Comparison of ENCODE assay signal across 1 cellular context in genomic region chr10:120850911-120851865, GRCh38.
A peak's percentile ranks its signal among the peaks of the same experiment; 100 is the strongest.
TF ChIP-seq lines count a peak whose summit lies in the region.

TSS of gene WDR11 (plus strand) at chr10:120851362. CDS start at chr10:120851421, 59 bp downstream.

TF ChIP-seq in K562, 482 proteins besides CTCF, POLR2A, EP300 and RAD21 (continued from another document and continues in another):
- TF ChIP-seq, protein P1, sequence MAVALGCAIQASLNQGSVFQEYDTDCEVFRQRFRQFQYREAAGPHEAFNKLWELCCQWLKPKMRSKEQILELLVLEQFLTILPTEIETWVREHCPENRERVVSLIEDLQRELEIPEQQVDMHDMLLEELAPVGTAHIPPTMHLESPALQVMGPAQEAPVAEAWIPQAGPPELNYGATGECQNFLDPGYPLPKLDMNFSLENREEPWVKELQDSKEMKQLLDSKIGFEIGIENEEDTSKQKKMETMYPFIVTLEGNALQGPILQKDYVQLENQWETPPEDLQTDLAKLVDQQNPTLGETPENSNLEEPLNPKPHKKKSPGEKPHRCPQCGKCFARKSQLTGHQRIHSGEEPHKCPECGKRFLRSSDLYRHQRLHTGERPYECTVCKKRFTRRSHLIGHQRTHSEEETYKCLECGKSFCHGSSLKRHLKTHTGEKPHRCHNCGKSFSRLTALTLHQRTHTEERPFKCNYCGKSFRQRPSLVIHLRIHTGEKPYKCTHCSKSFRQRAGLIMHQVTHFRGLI (CRISPR knock-in tag; IDR thresholded peaks at IDR 0.05) = no peak
- TF ChIP-seq HDAC2 (IDR thresholded peaks at IDR 0.05) = 0 out of 2 replicates have a peak, but pooled peaks have one; percentile 10
- TF ChIP-seq MAFK (IDR thresholded peaks at IDR 0.05; ENCODE audit: low read length) = no peak
- no peak for TF ChIP-seq PRPF4 (IDR thresholded peaks at IDR 0.05; ENCODE audit: insufficient read depth, low read depth, low read length, poor library complexity, severe bottlenecking)
- no peak for TF ChIP-seq ZNF253 (CRISPR knock-in tag; conservative IDR thresholded peaks at IDR 0.05)
- TF ChIP-seq ZNF589 (CRISPR knock-in tag; IDR thresholded peaks at IDR 0.05; ENCODE audit: low read depth) = no peak
- TF ChIP-seq, protein P2, sequence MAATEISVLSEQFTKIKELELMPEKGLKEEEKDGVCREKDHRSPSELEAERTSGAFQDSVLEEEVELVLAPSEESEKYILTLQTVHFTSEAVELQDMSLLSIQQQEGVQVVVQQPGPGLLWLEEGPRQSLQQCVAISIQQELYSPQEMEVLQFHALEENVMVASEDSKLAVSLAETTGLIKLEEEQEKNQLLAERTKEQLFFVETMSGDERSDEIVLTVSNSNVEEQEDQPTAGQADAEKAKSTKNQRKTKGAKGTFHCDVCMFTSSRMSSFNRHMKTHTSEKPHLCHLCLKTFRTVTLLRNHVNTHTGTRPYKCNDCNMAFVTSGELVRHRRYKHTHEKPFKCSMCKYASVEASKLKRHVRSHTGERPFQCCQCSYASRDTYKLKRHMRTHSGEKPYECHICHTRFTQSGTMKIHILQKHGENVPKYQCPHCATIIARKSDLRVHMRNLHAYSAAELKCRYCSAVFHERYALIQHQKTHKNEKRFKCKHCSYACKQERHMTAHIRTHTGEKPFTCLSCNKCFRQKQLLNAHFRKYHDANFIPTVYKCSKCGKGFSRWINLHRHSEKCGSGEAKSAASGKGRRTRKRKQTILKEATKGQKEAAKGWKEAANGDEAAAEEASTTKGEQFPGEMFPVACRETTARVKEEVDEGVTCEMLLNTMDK (IDR thresholded peaks at IDR 0.05; ENCODE audit: borderline replicate concordance, insufficient read depth, low read depth, low read length, poor library complexity, severe bottlenecking) = no peak
- TF ChIP-seq, protein P3, sequence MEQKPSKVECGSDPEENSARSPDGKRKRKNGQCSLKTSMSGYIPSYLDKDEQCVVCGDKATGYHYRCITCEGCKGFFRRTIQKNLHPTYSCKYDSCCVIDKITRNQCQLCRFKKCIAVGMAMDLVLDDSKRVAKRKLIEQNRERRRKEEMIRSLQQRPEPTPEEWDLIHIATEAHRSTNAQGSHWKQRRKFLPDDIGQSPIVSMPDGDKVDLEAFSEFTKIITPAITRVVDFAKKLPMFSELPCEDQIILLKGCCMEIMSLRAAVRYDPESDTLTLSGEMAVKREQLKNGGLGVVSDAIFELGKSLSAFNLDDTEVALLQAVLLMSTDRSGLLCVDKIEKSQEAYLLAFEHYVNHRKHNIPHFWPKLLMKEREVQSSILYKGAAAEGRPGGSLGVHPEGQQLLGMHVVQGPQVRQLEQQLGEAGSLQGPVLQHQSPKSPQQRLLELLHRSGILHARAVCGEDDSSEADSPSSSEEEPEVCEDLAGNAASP (IDR thresholded peaks at IDR 0.05) = no peak
- TF ChIP-seq MYBL2 (IDR thresholded peaks at IDR 0.05; ENCODE audit: low read depth) = peak; percentile 31; the same call in 1 of the 2 replicates
- no peak for TF ChIP-seq MYBL2 (CRISPR knock-in tag; IDR thresholded peaks at IDR 0.05; ENCODE audit: borderline replicate concordance)
- no peak for TF ChIP-seq DDX20 (tag; IDR thresholded peaks at IDR 0.05; ENCODE audit: low read depth)
- peak; percentile 60 for TF ChIP-seq ZNF512 (tag; IDR thresholded peaks at IDR 0.05)
- 0 out of 2 replicates have a peak, but pooled peaks have one; percentile 22 for TF ChIP-seq ZNF384 (IDR thresholded peaks at IDR 0.05; ENCODE audit: low read depth, low read length)
- TF ChIP-seq FOXJ2 (tag; IDR thresholded peaks at IDR 0.05) = no peak
- TF ChIP-seq SNIP1 (IDR thresholded peaks at IDR 0.05; ENCODE audit: low read depth) = no peak
- peak; percentile 90 for TF ChIP-seq ZFX (CRISPR knock-in tag; IDR thresholded peaks at IDR 0.05)
- TF ChIP-seq KLF1 (tag; IDR thresholded peaks at IDR 0.05) = no peak
- no peak for TF ChIP-seq MEIS2 (IDR thresholded peaks at IDR 0.05; ENCODE audit: partially characterized antibody)
- TF ChIP-seq ZNF175 (CRISPR knock-in tag; IDR thresholded peaks at IDR 0.05; ENCODE audit: low read depth) = peak; percentile 74; the same call in 1 of the 2 replicates
- TF ChIP-seq ELF1 (tag; IDR thresholded peaks at IDR 0.05) = peak; percentile 94
- TF ChIP-seq XRCC5 (IDR thresholded peaks at IDR 0.05; ENCODE audit: low read depth, low read length) = peak; percentile 82; the same call in 1 of the 2 replicates
- peak; percentile 33; the same call in 1 of the 2 replicates for TF ChIP-seq NFIC (IDR thresholded peaks at IDR 0.05)
- no peak for TF ChIP-seq TAF15 (IDR thresholded peaks at IDR 0.05; ENCODE audit: low read depth, low read length)
- TF ChIP-seq JUND (IDR thresholded peaks at IDR 0.05; ENCODE audit: borderline replicate concordance, low read depth, low read length) = peak; percentile 58; the same call in 1 of the 2 replicates
- peak; percentile 24; the same call in 1 of the 3 replicates for TF ChIP-seq JUND (tag; IDR thresholded peaks at IDR 0.05; ENCODE audit: borderline replicate concordance, low read depth, low read length)
- 0 out of 4 replicates have a peak, but pooled peaks of 1 of the 2 experiments have one; percentile 25 for TF ChIP-seq NONO (IDR thresholded peaks at IDR 0.05; ENCODE audit: low read depth in 2 of 2, low read length in 1 of 2)
- peak; percentile 92 for TF ChIP-seq SIN3B (IDR thresholded peaks at IDR 0.05; ENCODE audit: low read depth)
- no peak for TF ChIP-seq TFAM (CRISPR knock-in tag; conservative IDR thresholded peaks at IDR 0.05)
- TF ChIP-seq, protein P4, sequence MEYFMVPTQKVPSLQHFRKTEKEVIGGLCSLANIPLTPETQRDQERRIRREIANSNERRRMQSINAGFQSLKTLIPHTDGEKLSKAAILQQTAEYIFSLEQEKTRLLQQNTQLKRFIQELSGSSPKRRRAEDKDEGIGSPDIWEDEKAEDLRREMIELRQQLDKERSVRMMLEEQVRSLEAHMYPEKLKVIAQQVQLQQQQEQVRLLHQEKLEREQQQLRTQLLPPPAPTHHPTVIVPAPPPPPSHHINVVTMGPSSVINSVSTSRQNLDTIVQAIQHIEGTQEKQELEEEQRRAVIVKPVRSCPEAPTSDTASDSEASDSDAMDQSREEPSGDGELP (CRISPR knock-in tag; IDR thresholded peaks at IDR 0.05; ENCODE audit: borderline replicate concordance) = peak; percentile 87
- no peak; the same call in 1 of the 2 replicates for TF ChIP-seq NFATC3 (IDR thresholded peaks at IDR 0.05)
- TF ChIP-seq GATAD2A (IDR thresholded peaks at IDR 0.05) = no peak
- peak; percentile 56 to 58; a peak in 2 of 4 replicates for TF ChIP-seq TBL1XR1 (IDR thresholded peaks at IDR 0.05; ENCODE audit: low read length in 2 of 2)
- TF ChIP-seq MBD2 (IDR thresholded peaks at IDR 0.05; ENCODE audit: borderline replicate concordance, low read depth) = peak; percentile 82
- TF ChIP-seq, protein P5, sequence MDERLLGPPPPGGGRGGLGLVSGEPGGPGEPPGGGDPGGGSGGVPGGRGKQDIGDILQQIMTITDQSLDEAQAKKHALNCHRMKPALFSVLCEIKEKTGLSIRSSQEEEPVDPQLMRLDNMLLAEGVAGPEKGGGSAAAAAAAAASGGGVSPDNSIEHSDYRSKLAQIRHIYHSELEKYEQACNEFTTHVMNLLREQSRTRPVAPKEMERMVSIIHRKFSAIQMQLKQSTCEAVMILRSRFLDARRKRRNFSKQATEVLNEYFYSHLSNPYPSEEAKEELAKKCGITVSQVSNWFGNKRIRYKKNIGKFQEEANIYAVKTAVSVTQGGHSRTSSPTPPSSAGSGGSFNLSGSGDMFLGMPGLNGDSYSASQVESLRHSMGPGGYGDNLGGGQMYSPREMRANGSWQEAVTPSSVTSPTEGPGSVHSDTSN (CRISPR knock-in tag; IDR thresholded peaks at IDR 0.05; ENCODE audit: low read depth) = no peak
- TF ChIP-seq, protein P5 (tag; conservative IDR thresholded peaks at IDR 0.05; ENCODE audit: low read depth) = no peak
- TF ChIP-seq SAFB2 (IDR thresholded peaks at IDR 0.05; ENCODE audit: borderline replicate concordance, low read depth, low read length, severe bottlenecking) = no peak
- no peak for TF ChIP-seq ZNF76 (CRISPR knock-in tag; IDR thresholded peaks at IDR 0.05; ENCODE audit: borderline replicate concordance)
- peak; percentile 92 for TF ChIP-seq EHMT2 (IDR thresholded peaks at IDR 0.05)
- TF ChIP-seq TSC22D4 (tag; IDR thresholded peaks at IDR 0.05) = no peak
- peak; percentile 72 for TF ChIP-seq TBP (optimal IDR thresholded peaks at IDR 0.05; ENCODE audit: low read depth, low read length)
- no peak for TF ChIP-seq ZBTB7A (IDR thresholded peaks at IDR 0.05; ENCODE audit: borderline replicate concordance, control insufficient read depth, low read depth, low read length)
- peak; percentile 72 for TF ChIP-seq TAF7 (tag; IDR thresholded peaks at IDR 0.05)
- peak; percentile 70 for TF ChIP-seq POLR2B (IDR thresholded peaks at IDR 0.05; ENCODE audit: low read depth, partially characterized antibody)
- TF ChIP-seq, protein P6, sequence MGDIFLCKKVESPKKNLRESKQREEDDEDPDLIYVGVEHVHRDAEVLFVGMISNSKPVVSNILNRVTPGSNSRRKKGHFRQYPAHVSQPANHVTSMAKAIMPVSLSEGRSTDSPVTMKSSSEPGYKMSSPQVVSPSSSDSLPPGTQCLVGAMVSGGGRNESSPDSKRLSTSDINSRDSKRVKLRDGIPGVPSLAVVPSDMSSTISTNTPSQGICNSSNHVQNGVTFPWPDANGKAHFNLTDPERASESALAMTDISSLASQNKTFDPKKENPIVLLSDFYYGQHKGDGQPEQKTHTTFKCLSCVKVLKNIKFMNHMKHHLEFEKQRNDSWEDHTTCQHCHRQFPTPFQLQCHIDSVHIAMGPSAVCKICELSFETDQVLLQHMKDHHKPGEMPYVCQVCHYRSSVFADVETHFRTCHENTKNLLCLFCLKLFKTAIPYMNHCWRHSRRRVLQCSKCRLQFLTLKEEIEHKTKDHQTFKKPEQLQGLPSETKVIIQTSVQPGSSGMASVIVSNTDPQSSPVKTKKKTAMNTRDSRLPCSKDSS (IDR thresholded peaks at IDR 0.05; ENCODE audit: low read depth, partially characterized antibody) = no peak
- peak; percentile 74 to 93 for TF ChIP-seq MAZ (CRISPR knock-in tag; conservative IDR thresholded peaks at IDR 0.05 in 1 of 2, IDR thresholded peaks at IDR 0.05 in 1 of 2)
- no peak for TF ChIP-seq ZKSCAN8 (CRISPR knock-in tag; IDR thresholded peaks at IDR 0.05)
- no peak for TF ChIP-seq MTA2 (IDR thresholded peaks at IDR 0.05; ENCODE audit: low read depth)
- no peak for TF ChIP-seq ZBTB8A (IDR thresholded peaks at IDR 0.05; ENCODE audit: partially characterized antibody)
- peak; percentile 33 for TF ChIP-seq SAP30 (IDR thresholded peaks at IDR 0.05; ENCODE audit: borderline replicate concordance, insufficient read depth, low read depth, low read length, poor library complexity, severe bottlenecking)
- TF ChIP-seq MYC (IDR thresholded peaks at IDR 0.05; ENCODE audit: low read depth, low read length) = peak; percentile 44
- no peak for TF ChIP-seq MYC (CRISPR knock-in tag; IDR thresholded peaks at IDR 0.05; ENCODE audit: borderline replicate concordance, low read depth)
- peak; percentile 56; the same call in 1 of the 2 replicates for TF ChIP-seq ARID4B (CRISPR knock-in tag; IDR thresholded peaks at IDR 0.05)
- TF ChIP-seq RHOXF2B (CRISPR knock-in tag; conservative IDR thresholded peaks at IDR 0.05) = no peak
- peak; percentile 15; the same call in 1 of the 2 replicates for TF ChIP-seq STAT5A (IDR thresholded peaks at IDR 0.05; ENCODE audit: borderline replicate concordance, low read length)
